9 cellular contexts compared by ENCODE assay signal in the genomic region with DNA sequence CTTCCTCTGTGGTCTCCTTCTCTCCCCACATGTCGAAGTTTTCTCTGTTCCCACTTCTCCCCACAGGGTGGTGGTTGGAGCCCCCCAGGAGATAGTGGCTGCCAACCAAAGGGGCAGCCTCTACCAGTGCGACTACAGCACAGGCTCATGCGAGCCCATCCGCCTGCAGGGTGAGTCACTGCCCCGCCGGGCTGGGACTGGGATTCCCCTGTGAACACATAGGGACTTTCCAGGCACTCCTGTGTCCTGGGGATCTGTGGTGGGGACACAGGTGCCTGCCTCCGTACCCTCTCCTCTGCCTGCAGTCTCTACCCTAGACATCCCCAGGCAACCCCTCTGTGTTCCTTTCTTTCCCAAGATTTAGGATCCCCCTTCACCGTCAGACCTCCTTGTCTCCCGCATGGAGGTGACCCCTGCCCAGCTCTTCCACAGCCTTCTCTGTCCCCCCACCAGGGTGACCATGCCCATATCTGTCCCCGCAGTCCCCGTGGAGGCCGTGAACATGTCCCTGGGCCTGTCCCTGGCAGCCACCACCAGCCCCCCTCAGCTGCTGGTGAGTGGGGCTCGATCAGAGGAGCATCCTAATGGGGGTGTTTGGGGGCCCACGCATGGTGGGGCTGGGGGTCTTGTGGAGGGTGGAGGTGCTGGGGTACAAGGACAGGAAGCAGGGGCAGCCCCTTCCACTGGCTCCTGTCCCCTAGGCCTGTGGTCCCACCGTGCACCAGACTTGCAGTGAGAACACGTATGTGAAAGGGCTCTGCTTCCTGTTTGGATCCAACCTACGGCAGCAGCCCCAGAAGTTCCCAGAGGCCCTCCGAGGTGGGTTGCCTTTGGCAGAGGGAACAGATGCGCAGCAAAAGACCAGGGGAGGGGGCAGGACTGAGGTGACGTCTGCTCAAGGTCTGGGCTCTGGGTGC. TPM values are rescaled to one million over a fixed set of nuclear protein-coding genes. Genes with fewer than 3 reads are reported as not detected.
DNase-seq lines count a peak whose midpoint lies in the region; ATAC-seq and TF ChIP-seq lines count a peak whose summit lies in the region.
"Had no signal": no experiment of that assay in that cellular context is flagged by ENCODE, and none has a peak within 500 bp of the region (broad histone marks: within the 10 kb centered on the region; RNA-seq: fewer than 3 reads in every experiment).

No MANE protein-coding gene starts in this region.

- no peaks in the 10 kb centered on the region for H3K36me3 ChIP-seq in A673 (ENCODE audit: insufficient read depth, low read length, poor library complexity, severe bottlenecking)

- no peaks in the 10 kb centered on the region for H3K4me1 Mint-ChIP-seq in glutamatergic neuron (ENCODE audit: low read depth, unreplicated experiment)

- CTCF ChIA-PET in A673 (lab: Charles Lee): no interaction called here

- no peak overlapping the region for H3K27ac Mint-ChIP-seq in glutamatergic neuron (ENCODE audit: unreplicated experiment)

- ATAC-seq in GM19455 (IDR thresholded peaks at IDR 0.05; ENCODE audit: unreplicated experiment): peak; percentile 72
- peak; percentile 88 for ATAC-seq in HG03520 (IDR thresholded peaks at IDR 0.05; ENCODE audit: unreplicated experiment)

- no peaks in the 10 kb centered on the region for H3K36me3 Mint-ChIP-seq in glutamatergic neuron (ENCODE audit: unreplicated experiment)

- no peaks in the 10 kb centered on the region for H3K4me1 ChIP-seq in A673 (ENCODE audit: insufficient read depth, low read length, poor library complexity, severe bottlenecking)

- H3K4me3 Mint-ChIP-seq in glutamatergic neuron (ENCODE audit: unreplicated experiment): no peak overlapping the region

- no peak overlapping the region for H3K27ac ChIP-seq in A673 (ENCODE audit: low read depth, low read length, poor library complexity, severe bottlenecking)

- no peak for TF ChIP-seq CTCF in A673 (conservative IDR thresholded peaks at IDR 0.05; ENCODE audit: low read depth, low read length)
- no peak for TF ChIP-seq CTCF in fibroblast of mammary gland (conservative IDR thresholded peaks at IDR 0.05; ENCODE audit: control insufficient read depth, insufficient read depth, low read depth, low read length)
- TF ChIP-seq CTCF in glutamatergic neuron (IDR thresholded peaks at IDR 0.05; ENCODE audit: partially characterized antibody, unreplicated experiment): no peak

- H3K4me3 ChIP-seq in A673 (ENCODE audit: low read depth, low read length, poor library complexity, severe bottlenecking) (no peak overlapping the region), fibroblast of mammary gland (ENCODE audit: control insufficient read depth, low read depth, low read length) (no peak overlapping the region)

- POLR2A ChIA-PET in A673 (lab: Charles Lee; ENCODE audit: low non-redundant PET): no interaction called here

- intact Hi-C loops in A673 (cut with micrococcal nuclease; ENCODE audit: unreplicated experiment): loop anchor here (10.0 kb wide), 1 partner anchor 69 kb away; no protein-coding TSS in a partner anchor

- no peaks in the 10 kb centered on the region for H3K9me3 ChIP-seq in A673 (ENCODE audit: low read depth, low read length, poor library complexity, severe bottlenecking)

- H3K27me3 Mint-ChIP-seq in glutamatergic neuron (ENCODE audit: unreplicated experiment): peaks cover 2% of the 10 kb centered on the region

- H3K9me3 Mint-ChIP-seq in glutamatergic neuron (ENCODE audit: unreplicated experiment): peaks cover 3% of the 10 kb centered on the region

- BruUV-seq in A673 (replicated peaks; lab: Mats Ljungman, UMichigan): no TSS peak

- H3K27me3 ChIP-seq in A673 (replicated peaks; ENCODE audit: insufficient read depth, low read depth, low read length, poor library complexity): no peaks in the 10 kb centered on the region

- peak; percentile 15 for DNase-seq in A673 (ENCODE audit: low spot score)
- peak; percentile 56 to 64 for DNase-seq in activated CD4-positive, alpha-beta T cell treated with anti-CD3 and anti-CD28 coated beads, Interleukin-2, amount 50 U/mL, for 4 hours
- DNase-seq in fibroblast of mammary gland (ENCODE audit: low read depth): peak; percentile 14
- DNase-seq in stimulated activated CD4-positive, alpha-beta T cell treated with anti-CD3 and anti-CD28 coated beads, TNF-alpha, amount 100 ng/mL, for 24 hours (ENCODE audit: low read depth in 3 of 3): peak; percentile 50 to 82 (median 61)
- no peak for DNase-seq in NCI-H446 treated with DMSO at 0.1 percent for 48 hours (lab: John Stamatoyannopoulos, UW)
- no peak for DNase-seq in glutamatergic neuron
- DNase-seq: DND-41 had no signal

RNA-seq across cellular contexts. Expression of a gene that starts 5.8 kb away (rescaled TPM):
- 0.35 and 0.92 TPM in 2 replicates for total RNA-seq in A673 (2021)
- not detected for total RNA-seq in glutamatergic neuron (ENCODE audit: unreplicated experiment)

RNA-seq across cellular contexts. Expression of a gene that starts 48.7 kb away (rescaled TPM):
- total RNA-seq in A673 (2021) (not detected in 2 replicates), glutamatergic neuron (ENCODE audit: unreplicated experiment) (not detected)

RNA-seq across cellular contexts. Expression of a gene that starts 51.7 kb away (rescaled TPM):
- 0.04 TPM in 1 of 2 replicates, not detected in the other for total RNA-seq in A673 (2021)
- total RNA-seq in glutamatergic neuron (ENCODE audit: unreplicated experiment): 0.10 TPM

Comparison
In these comparisons a context has a peak if more than half of its experiments do, and no peak if none do; other contexts are left out.
1. DNase-seq: peak in A673 (single experiment), activated CD4-positive, alpha-beta T cell treated with anti-CD3 and anti-CD28 coated beads, Interleukin-2, amount 50 U/mL, for 4 hours (2 of 2), fibroblast of mammary gland (single experiment) and stimulated activated CD4-positive, alpha-beta T cell treated with anti-CD3 and anti-CD28 coated beads, TNF-alpha, amount 100 ng/mL, for 24 hours (3 of 3); none in NCI-H446 treated with DMSO at 0.1 percent for 48 hours (single experiment) and glutamatergic neuron (single experiment).